In genomic region chr4:187235456-187236170, GRCh38 we compare ENCODE assay signal across 17 cellular contexts.
DNase-seq lines count a peak whose midpoint lies in the region; ATAC-seq and TF ChIP-seq lines count a peak whose summit lies in the region.
"Had no signal": no experiment of that assay in that cellular context is flagged by ENCODE, and none has a peak within 500 bp of the region (broad histone marks: within the 10 kb centered on the region; RNA-seq: fewer than 3 reads in every experiment).

No MANE protein-coding gene starts in this region.

- H2AFZ ChIP-seq in PC-3 (ENCODE audit: low read length), result peak overlapping the region; percentile 67

- H3K9ac ChIP-seq in PC-3 (ENCODE audit: low read length), result no peak overlapping the region
- H3K9ac ChIP-seq in endocrine pancreas (ENCODE audit: control insufficient read depth, insufficient read depth, low read length), result no peak overlapping the region

- no peak overlapping the region for H3K27ac ChIP-seq in PC-3 (ENCODE audit: low read length)
- H3K27ac ChIP-seq: epithelial cell of prostate, uterus had no signal

- H3F3A ChIP-seq in PC-3 (ENCODE audit: low read length, unreplicated experiment), result no peaks in the 10 kb centered on the region

- H3K9me3 ChIP-seq in PC-3 (ENCODE audit: low read length) (no peaks in the 10 kb centered on the region), endocrine pancreas (ENCODE audit: control insufficient read depth, low read length) (no peaks in the 10 kb centered on the region)
- H3K9me3 ChIP-seq: uterus had no signal

- H3K27me3 ChIP-seq in PC-3 (ENCODE audit: low read length) (no peaks in the 10 kb centered on the region), endocrine pancreas (ENCODE audit: control insufficient read depth, insufficient read depth, low read length) (no peaks in the 10 kb centered on the region)
- H3K27me3 ChIP-seq: uterus had no signal

- H3K4me1 ChIP-seq in PC-3 (ENCODE audit: insufficient read depth, low read length), result peaks cover 4% of the 10 kb centered on the region; the same call in 1 of the 2 replicates
- H3K4me1 ChIP-seq in endocrine pancreas (ENCODE audit: control insufficient read depth, insufficient read depth, low read length), result peaks cover 5% of the 10 kb centered on the region
- H3K4me1 ChIP-seq: uterus had no signal

- DNase-seq in ACHN (peak; percentile 77), PC-3 (peak; percentile 1), occipital lobe (lab: John Stamatoyannopoulos, UW) (peak; percentile 5), sciatic nerve (ENCODE audit: low spot score) (no peak)
- DNase-seq: activated CD8-positive, alpha-beta memory T cell treated with anti-CD3 and anti-CD28 coated beads, Interleukin-2, amount 50 U/mL, for 4 hours; GOT3; left ventricle myocardium superior; naive thymus-derived CD8-positive, alpha-beta T cell; NCI-H1105; stimulated activated naive CD4-positive, alpha-beta T cell treated with Interleukin-2 at 50 U/mL for 16 hours; T-helper 1 cell; uterus had no signal

- H3K4me2 ChIP-seq in PC-3 (ENCODE audit: low read length), result peak overlapping the region; percentile 41; the same call in 1 of the 2 replicates

- intact Hi-C loops in PC-3 (cut with micrococcal nuclease) (no loop called here), sciatic nerve (cut with DNase I) (no loop called here)

- no peaks in the 10 kb centered on the region for H4K20me1 ChIP-seq in PC-3 (ENCODE audit: low read length)

- in situ Hi-C loops in ACHN (cut with HindIII; ENCODE audit: low pct_ligation_motif_present, low pct_unique_long_range_greater_than_20kb, low sequenced_read_pairs), result no loop called here

- H3K4me3 ChIP-seq in PC-3 (ENCODE audit: low read length), result no peak overlapping the region
- peak overlapping the region; percentile 34 for H3K4me3 ChIP-seq in endocrine pancreas (ENCODE audit: control insufficient read depth, insufficient read depth, low read length)
- H3K4me3 ChIP-seq: uterus had no signal

- POLR2A ChIA-PET in PC-3 (lab: Charles Lee; ENCODE audit: unreplicated experiment), result no interaction called here

- peak; percentile 48 for ATAC-seq in PC-3
- no peak for ATAC-seq in HG03457 (IDR thresholded peaks at IDR 0.05; ENCODE audit: unreplicated experiment)
- ATAC-seq in GM21786 (IDR thresholded peaks at IDR 0.05; ENCODE audit: unreplicated experiment), result no peak
- ATAC-seq in HG02623 (IDR thresholded peaks at IDR 0.05; ENCODE audit: unreplicated experiment), result no peak
- no peak for ATAC-seq in sciatic nerve
- ATAC-seq: left ventricle myocardium superior; naive thymus-derived CD8-positive, alpha-beta T cell had no signal

- H3K36me3 ChIP-seq in PC-3 (ENCODE audit: low read depth, low read length), result no peaks in the 10 kb centered on the region
- no peaks in the 10 kb centered on the region for H3K36me3 ChIP-seq in endocrine pancreas (ENCODE audit: control insufficient read depth, insufficient read depth, low read length)
- H3K36me3 ChIP-seq: uterus had no signal

- no peaks in the 10 kb centered on the region for H3K79me2 ChIP-seq in PC-3 (ENCODE audit: low read length)

- TF ChIP-seq CTCF in PC-3 (conservative IDR thresholded peaks at IDR 0.05; ENCODE audit: low read depth, low read length), result no peak

- CTCF ChIA-PET in PC-3 (lab: Charles Lee), result no interaction called here

- no peaks in the 10 kb centered on the region for H3K9me2 ChIP-seq in PC-3 (replicated peaks; ENCODE audit: low read length)

- BruUV-seq in PC-3 (replicated peaks; lab: Mats Ljungman, UMichigan), result no TSS peak
